ENCODE assay signal across 18 cellular contexts in genomic region chr9:22022396-22022795, GRCh38.
"Had no signal": no experiment of that assay in that cellular context is flagged by ENCODE, and none has a peak within 500 bp of the region (broad histone marks: within the 10 kb centered on the region; RNA-seq: fewer than 3 reads in every experiment).

No MANE protein-coding gene starts in this region.

- H3K36me3 ChIP-seq: neural progenitor cell, neutrophil, ovary, pancreas, prostate gland, right atrium auricular region, right lobe of liver, sigmoid colon, spleen had no signal

- H3K4me1 ChIP-seq: neural progenitor cell, pancreas, parathyroid adenoma, prostate gland, psoas muscle, right atrium auricular region, right lobe of liver, sigmoid colon, spleen had no signal

- H3K27ac ChIP-seq: neural progenitor cell, neutrophil, ovary, pancreas, parathyroid adenoma, prostate gland, psoas muscle, right atrium auricular region, right lobe of liver, sigmoid colon, skin epidermis, spleen had no signal

- ATAC-seq: naive thymus-derived CD8-positive, alpha-beta T cell; natural killer cell; natural killer cell treated with Interleukin-12 subunit alpha and Interleukin-12 subunit beta and Interleukin-15 and Interleukin-18, amount 100 ng/mL, for 72 hours; pancreas; psoas muscle; right cardiac atrium; right lobe of liver; sciatic nerve had no signal

- H3K9me3 ChIP-seq: neutrophil, ovary, pancreas, prostate gland, psoas muscle, right lobe of liver, sigmoid colon had no signal

- H3K4me3 ChIP-seq: neural progenitor cell, ovary, pancreas, prostate gland, psoas muscle, right atrium auricular region, right lobe of liver, sigmoid colon, skin epidermis, smooth muscle cell, spleen had no signal
